In the genomic region with DNA sequence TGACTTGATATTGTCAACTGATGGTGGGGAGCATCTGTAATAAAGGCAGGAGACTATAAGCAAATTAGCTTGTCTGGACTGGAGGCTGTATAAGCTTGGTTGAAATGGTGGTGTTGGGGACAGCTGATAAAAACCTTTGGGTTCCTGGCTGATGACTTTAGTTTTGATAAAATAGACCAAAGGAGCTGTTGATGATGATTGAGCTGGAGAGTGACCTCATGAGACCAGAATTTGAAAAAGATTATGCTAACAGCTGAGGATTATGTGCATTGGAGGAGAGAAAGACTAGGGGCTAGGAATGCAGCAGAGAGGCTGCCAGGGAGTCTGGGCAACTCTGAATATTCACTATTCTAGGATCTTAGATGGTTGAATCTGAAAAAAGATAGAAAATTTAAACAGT, we compare ENCODE assay signal across 1 cellular context.
A peak's percentile ranks its signal among the peaks of the same experiment; 100 is the strongest.
TF ChIP-seq lines count a peak whose summit lies in the region.

No MANE protein-coding gene starts in this region.

TF ChIP-seq in K562, 482 proteins besides CTCF, POLR2A, EP300 and RAD21 (continued from another document and continues in another):
- TF ChIP-seq PRDM10 (IDR thresholded peaks at IDR 0.05; ENCODE audit: partially characterized antibody) (no peak), SRF (CRISPR knock-in tag; IDR thresholded peaks at IDR 0.05) (no peak), NCOA6 (IDR thresholded peaks at IDR 0.05) (no peak), GTF2B (IDR thresholded peaks at IDR 0.05; ENCODE audit: extremely low read depth, insufficient read length) (no peak), SMAD4 (CRISPR knock-in tag; conservative IDR thresholded peaks at IDR 0.05) (no peak), IRF9 (tag; IDR thresholded peaks at IDR 0.05) (no peak), CEBPG (CRISPR knock-in tag; IDR thresholded peaks at IDR 0.05) (no peak), CEBPG (tag; conservative IDR thresholded peaks at IDR 0.05 in 1 of 2, IDR thresholded peaks at IDR 0.05 in 1 of 2) (no peak), ZHX1 (conservative IDR thresholded peaks at IDR 0.05; ENCODE audit: low read length) (no peak), POLR2G (IDR thresholded peaks at IDR 0.05; ENCODE audit: low read depth, low read length) (no peak), DNMT1 (IDR thresholded peaks at IDR 0.05) (no peak), CBX2 (IDR thresholded peaks at IDR 0.05; ENCODE audit: insufficient read depth, low read length, poor library complexity, severe bottlenecking) (no peak), E2F3 (CRISPR knock-in tag; IDR thresholded peaks at IDR 0.05) (no peak), DPF2 (IDR thresholded peaks at IDR 0.05) (peak; percentile 85), CBX5 (IDR thresholded peaks at IDR 0.05; ENCODE audit: borderline replicate concordance, low read depth) (no peak), ZBED1 (IDR thresholded peaks at IDR 0.05) (no peak), ZNF778 (CRISPR knock-in tag; IDR thresholded peaks at IDR 0.05) (no peak), TRIM24 (IDR thresholded peaks at IDR 0.05) (peak; percentile 57 to 80; a peak in 2 of 4 replicates), TBL1XR1 (IDR thresholded peaks at IDR 0.05; ENCODE audit: low read length in 2 of 2) (peak in 1 of 2 experiments; percentile 72; a peak in 2 of 4 replicates), KDM2B (CRISPR knock-in tag; IDR thresholded peaks at IDR 0.05) (no peak), FOSL1 (tag; conservative IDR thresholded peaks at IDR 0.05) (0 out of 2 replicates have a peak, but pooled peaks have one; percentile 30), TBP (optimal IDR thresholded peaks at IDR 0.05; ENCODE audit: low read depth, low read length) (no peak), CREM (IDR thresholded peaks at IDR 0.05; ENCODE audit: low read depth) (peak; percentile 76), ESRRB (CRISPR knock-in tag; IDR thresholded peaks at IDR 0.05; ENCODE audit: borderline replicate concordance) (no peak), MBD2 (IDR thresholded peaks at IDR 0.05; ENCODE audit: borderline replicate concordance, low read depth) (no peak), ZZZ3 (IDR thresholded peaks at IDR 0.05) (no peak), NR3C1 (CRISPR knock-in tag; IDR thresholded peaks at IDR 0.05) (no peak), HMG20B (CRISPR knock-in tag; IDR thresholded peaks at IDR 0.05) (no peak), SAFB2 (IDR thresholded peaks at IDR 0.05; ENCODE audit: borderline replicate concordance, low read depth, low read length, severe bottlenecking) (no peak), ZNF717 (CRISPR knock-in tag; IDR thresholded peaks at IDR 0.05) (no peak), ZNF609 (CRISPR knock-in tag; IDR thresholded peaks at IDR 0.05; ENCODE audit: borderline replicate concordance) (no peak), BACH1 (tag; IDR thresholded peaks at IDR 0.05) (no peak), FOXK1 (CRISPR knock-in tag; IDR thresholded peaks at IDR 0.05; ENCODE audit: borderline replicate concordance) (no peak), MAFK (IDR thresholded peaks at IDR 0.05; ENCODE audit: low read length) (no peak), SUPT5H (IDR thresholded peaks at IDR 0.05) (no peak), STAT6 (CRISPR knock-in tag; IDR thresholded peaks at IDR 0.05) (no peak), ZNF79 (CRISPR knock-in tag; IDR thresholded peaks at IDR 0.05; ENCODE audit: low read depth) (no peak), FUS (optimal IDR thresholded peaks at IDR 0.05; ENCODE audit: low read depth, low read length) (no peak), NR4A1 (CRISPR knock-in tag; IDR thresholded peaks at IDR 0.05) (no peak), NR4A1 (tag; IDR thresholded peaks at IDR 0.05) (no peak), C11orf30 (IDR thresholded peaks at IDR 0.05; ENCODE audit: low read depth) (no peak), ZNF780A (CRISPR knock-in tag; IDR thresholded peaks at IDR 0.05) (no peak), RNF2 (IDR thresholded peaks at IDR 0.05) (no peak), ZBTB5 (IDR thresholded peaks at IDR 0.05) (no peak)
- TF ChIP-seq, protein P1, sequence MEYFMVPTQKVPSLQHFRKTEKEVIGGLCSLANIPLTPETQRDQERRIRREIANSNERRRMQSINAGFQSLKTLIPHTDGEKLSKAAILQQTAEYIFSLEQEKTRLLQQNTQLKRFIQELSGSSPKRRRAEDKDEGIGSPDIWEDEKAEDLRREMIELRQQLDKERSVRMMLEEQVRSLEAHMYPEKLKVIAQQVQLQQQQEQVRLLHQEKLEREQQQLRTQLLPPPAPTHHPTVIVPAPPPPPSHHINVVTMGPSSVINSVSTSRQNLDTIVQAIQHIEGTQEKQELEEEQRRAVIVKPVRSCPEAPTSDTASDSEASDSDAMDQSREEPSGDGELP (CRISPR knock-in tag; IDR thresholded peaks at IDR 0.05; ENCODE audit: borderline replicate concordance): peak; percentile 35; the same call in 1 of the 2 replicates
- TF ChIP-seq, protein P2, sequence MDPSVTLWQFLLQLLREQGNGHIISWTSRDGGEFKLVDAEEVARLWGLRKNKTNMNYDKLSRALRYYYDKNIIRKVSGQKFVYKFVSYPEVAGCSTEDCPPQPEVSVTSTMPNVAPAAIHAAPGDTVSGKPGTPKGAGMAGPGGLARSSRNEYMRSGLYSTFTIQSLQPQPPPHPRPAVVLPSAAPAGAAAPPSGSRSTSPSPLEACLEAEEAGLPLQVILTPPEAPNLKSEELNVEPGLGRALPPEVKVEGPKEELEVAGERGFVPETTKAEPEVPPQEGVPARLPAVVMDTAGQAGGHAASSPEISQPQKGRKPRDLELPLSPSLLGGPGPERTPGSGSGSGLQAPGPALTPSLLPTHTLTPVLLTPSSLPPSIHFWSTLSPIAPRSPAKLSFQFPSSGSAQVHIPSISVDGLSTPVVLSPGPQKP (CRISPR knock-in tag; IDR thresholded peaks at IDR 0.05): no peak
